Comparison of ENCODE assay signal across 8 cellular contexts in the genomic region with DNA sequence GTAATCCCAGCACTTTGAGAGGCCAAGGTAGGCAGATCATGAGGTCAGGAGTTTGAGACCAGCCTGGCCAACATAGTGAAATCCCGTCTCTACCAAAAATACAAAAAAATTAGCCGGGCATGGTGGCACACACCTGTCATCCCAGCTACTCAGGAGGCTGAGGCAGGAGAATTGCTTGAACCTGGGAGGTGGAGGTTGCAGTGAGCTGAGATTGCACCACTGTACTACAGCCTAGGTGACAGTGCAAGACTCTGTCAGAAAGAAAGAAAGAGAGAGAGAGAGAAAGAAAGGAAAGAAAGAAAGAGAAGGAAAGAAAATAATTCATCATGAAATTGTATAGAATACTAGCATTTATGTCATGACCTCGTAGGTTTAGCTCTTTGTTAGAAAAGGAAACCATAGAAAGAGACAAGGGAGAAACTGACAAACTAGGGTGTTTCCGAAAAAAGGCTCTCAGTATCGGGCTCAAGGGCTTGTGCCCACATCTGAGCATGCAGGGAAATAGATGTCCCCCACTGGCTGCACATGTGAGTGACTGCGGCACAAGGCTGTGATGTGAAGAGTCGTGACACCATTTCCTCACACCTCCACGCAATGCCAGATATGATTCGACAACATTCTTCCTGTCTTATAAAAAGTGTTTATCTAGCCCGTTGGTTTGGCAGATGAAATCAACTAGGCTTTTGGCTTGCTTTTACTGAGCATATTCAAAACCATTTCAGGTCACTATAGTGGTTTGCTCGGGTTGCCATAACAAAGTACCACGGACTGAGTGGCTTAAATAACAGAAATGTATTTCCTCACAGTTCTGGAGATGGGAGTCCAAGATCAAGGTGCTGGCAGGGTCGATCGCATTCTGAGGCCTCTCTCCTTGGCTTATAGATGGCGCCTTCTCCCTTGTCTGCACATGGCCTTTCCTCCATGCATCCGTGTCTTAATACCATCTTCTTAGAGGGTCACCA. TPM values are rescaled to one million over a fixed set of nuclear protein-coding genes. Genes with fewer than 3 reads are reported as not detected.
DNase-seq lines count a peak whose midpoint lies in the region; ATAC-seq, FAIRE-seq and TF ChIP-seq lines count a peak whose summit lies in the region.

No MANE protein-coding gene starts in this region.

- TF ChIP-seq CTCF in spleen (IDR thresholded peaks at IDR 0.05 in 8 of 11, conservative IDR thresholded peaks at IDR 0.05 in 3 of 11), result peak in 1 of 11 experiments; percentile 10
- no peak for TF ChIP-seq CTCF in foreskin fibroblast (IDR thresholded peaks at IDR 0.05; ENCODE audit: low read depth, low read length)

- peak; percentile 55 for DNase-seq in activated CD4-positive, alpha-beta T cell treated with anti-CD3 and anti-CD28 coated beads for 1 hour
- DNase-seq in dermis microvascular lymphatic vessel endothelial cell (ENCODE audit: low read depth in 2 of 2) (peak; percentile 92 to 96), spleen (peak; percentile 84), foreskin fibroblast (no peak), H54 (ENCODE audit: insufficient read length, low spot score) (no peak)

- peak overlapping the region; percentile 62 to 98 (median 92) for H3K27ac ChIP-seq in spleen

- 23 to 42% (median 30%) methylated on average over 16 of the region's 16 CpGs for WGBS in spleen, 5 donors

- peaks cover 0 to 11% (median 0%) of the 10 kb centered on the region in 6 donors for H3K36me3 ChIP-seq in spleen

- no peaks in the 10 kb centered on the region for H3K27me3 ChIP-seq in spleen (replicated peaks in 1 of 7)

- peak; percentile 34 for ATAC-seq in HG02938 (IDR thresholded peaks at IDR 0.05; ENCODE audit: unreplicated experiment)
- no peak for ATAC-seq in HG02884 (IDR thresholded peaks at IDR 0.05; ENCODE audit: unreplicated experiment)

- peak; percentile 21 for TF ChIP-seq POLR2A in GM10847 (IDR thresholded peaks at IDR 0.05; ENCODE audit: extremely low read depth, insufficient read length)
- TF ChIP-seq POLR2A in spleen (IDR thresholded peaks at IDR 0.05), result peak; percentile 53 to 73 (median 66)
- no peak for TF ChIP-seq POLR2A in H54 (IDR thresholded peaks at IDR 0.05; ENCODE audit: low read depth, low read length)

- no peak for FAIRE-seq in H54 (lab: Jason Lieb, UNC)

- H3K4me3 ChIP-seq in spleen (peak overlapping the region; percentile 12 to 76 (median 46)), foreskin fibroblast (ENCODE audit: low read depth in 1 of 2, low read length in 2 of 2) (no peak overlapping the region)

- peaks cover 9 to 100% (median 68%) of the 10 kb centered on the region in 6 donors for H3K4me1 ChIP-seq in spleen

- intact Hi-C loops in spleen (cut with DNase I; ENCODE audit: low total_unique reads), result loop anchor here (5.0 kb wide), 1 partner anchor 83 kb away; no protein-coding TSS in a partner anchor

- no peaks in the 10 kb centered on the region for H3K9me3 ChIP-seq in spleen

RNA-seq across cellular contexts. Expression of a gene that starts 2.0 kb away (rescaled TPM):
- total RNA-seq in dermis microvascular lymphatic vessel endothelial cell, result 218 and 298 TPM in 2 replicates
- total RNA-seq in spleen, result 1,000 to 10,000 TPM in 1 of 7 donors, 100 to 1,000 TPM in 6; 402 to 1,009 (median 539) TPM
- polyA plus RNA-seq in spleen, result 100 to 1,000 TPM; 123 to 239 (median 183) TPM

RNA-seq across cellular contexts. Expression of a gene that starts 34.1 kb away (rescaled TPM):
- total RNA-seq in dermis microvascular lymphatic vessel endothelial cell (29.4 and 35.8 TPM in 2 replicates), spleen (10 to 100 TPM; 25.1 to 53.0 (median 40.6) TPM)
- 10 to 100 TPM; 17.8 to 28.6 (median 21.3) TPM for polyA plus RNA-seq in spleen

Comparison
In these comparisons a context has a peak if more than half of its experiments do, and no peak if none do; other contexts are left out.
1. DNase-seq: peak in activated CD4-positive, alpha-beta T cell treated with anti-CD3 and anti-CD28 coated beads for 1 hour (single experiment), dermis microvascular lymphatic vessel endothelial cell (2 of 2) and spleen (single experiment); none in foreskin fibroblast (0 of 2) and H54 (single experiment).
2. H3K4me3 ChIP-seq: peak in spleen (8 of 8); none in foreskin fibroblast (0 of 2).